In the genomic region with DNA sequence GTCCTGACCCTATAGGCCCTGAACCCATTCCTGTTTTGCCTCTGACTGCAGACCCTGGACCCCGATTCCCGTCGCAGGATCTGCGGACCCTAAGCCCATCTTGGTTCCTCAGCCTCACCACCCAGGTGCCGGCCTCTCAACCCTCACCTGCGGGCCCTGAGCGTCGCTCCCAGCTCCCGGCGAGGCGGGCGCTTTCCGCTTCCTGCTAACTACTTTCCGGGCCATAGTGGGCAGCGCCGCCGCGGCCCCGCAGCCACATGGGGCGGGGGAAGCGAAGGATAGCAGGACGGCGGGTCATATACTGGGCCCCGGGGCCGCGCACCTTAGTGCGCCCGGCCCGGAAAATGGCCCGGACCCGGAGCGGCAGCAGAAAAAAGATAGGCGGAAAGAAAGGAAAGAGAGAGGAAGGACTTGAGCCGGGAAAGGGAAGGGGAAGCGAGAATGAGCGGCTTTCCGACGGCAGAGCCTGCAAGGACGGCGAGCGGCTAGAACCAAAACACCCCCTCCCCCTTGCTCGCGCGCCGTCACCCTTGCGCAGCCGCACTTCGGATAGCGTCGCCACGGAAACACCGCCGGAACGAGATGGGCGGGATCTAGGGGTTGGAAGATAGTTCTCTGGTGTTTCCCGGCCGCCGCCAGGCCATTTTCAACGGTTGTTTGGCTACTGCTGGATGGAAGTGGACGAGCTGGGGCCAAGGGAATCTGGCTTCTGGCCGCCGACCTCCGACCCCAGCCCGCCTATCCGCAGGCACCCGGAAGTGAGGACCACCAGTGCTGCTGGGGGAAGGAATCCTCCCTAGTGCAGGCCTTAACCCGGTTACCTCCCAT, we compare ENCODE assay signal across 1 cellular context.
TF ChIP-seq lines count a peak whose summit lies in the region.

Gene DCAF12 (minus strand): TSS at position 492 of the 828 bp plus-strand sequence. CDS start 267 bp downstream, at position 225.

TF ChIP-seq in HepG2, 621 proteins besides CTCF, POLR2A, EP300 and RAD21 (continued from another document and continues in another):
- TF ChIP-seq MIER2 (CRISPR knock-in tag; IDR thresholded peaks at IDR 0.05) (no peak), GATAD2A (CRISPR knock-in tag; IDR thresholded peaks at IDR 0.05) (no peak; the same call in 1 of the 2 replicates), ZBTB33 (CRISPR knock-in tag; IDR thresholded peaks at IDR 0.05) (no peak), NFATC3 (CRISPR knock-in tag; IDR thresholded peaks at IDR 0.05) (peak; percentile 94; the same call in 1 of the 2 replicates), ZNF614 (CRISPR knock-in tag; IDR thresholded peaks at IDR 0.05; ENCODE audit: borderline replicate concordance) (no peak), ZNF318 (CRISPR knock-in tag; IDR thresholded peaks at IDR 0.05) (0 out of 2 replicates have a peak, but pooled peaks have one; percentile 82), JUN (CRISPR knock-in tag; IDR thresholded peaks at IDR 0.05) (peak; percentile 78; the same call in 1 of the 2 replicates), ZKSCAN1 (IDR thresholded peaks at IDR 0.05; ENCODE audit: low read length) (no peak), ZNF674 (CRISPR knock-in tag; IDR thresholded peaks at IDR 0.05; ENCODE audit: low read depth) (no peak), HMG20B (CRISPR knock-in tag; conservative IDR thresholded peaks at IDR 0.05) (no peak), ZNF274 (CRISPR knock-in tag; IDR thresholded peaks at IDR 0.05) (peak; percentile 73), POLR2G (IDR thresholded peaks at IDR 0.05; ENCODE audit: low read depth, low read length) (peak; percentile 80), NFYB (CRISPR knock-in tag; IDR thresholded peaks at IDR 0.05) (no peak), SRSF4 (IDR thresholded peaks at IDR 0.05; ENCODE audit: low read depth, low read length, poor library complexity, severe bottlenecking) (no peak), ZNF703 (CRISPR knock-in tag; IDR thresholded peaks at IDR 0.05; ENCODE audit: borderline replicate concordance) (no peak; the same call in 1 of the 2 replicates), DPF2 (CRISPR knock-in tag; IDR thresholded peaks at IDR 0.05; ENCODE audit: borderline replicate concordance, low read depth) (no peak; the same call in 1 of the 2 replicates), ETV5 (CRISPR knock-in tag; IDR thresholded peaks at IDR 0.05; ENCODE audit: borderline replicate concordance) (peak; percentile 24; the same call in 1 of the 2 replicates), AGO1 (IDR thresholded peaks at IDR 0.05; ENCODE audit: low read depth, low read length, poor library complexity, severe bottlenecking) (no peak), ZSCAN29 (CRISPR knock-in tag; conservative IDR thresholded peaks at IDR 0.05) (peak; percentile 66; the same call in 1 of the 2 replicates), KDM5B (CRISPR knock-in tag; IDR thresholded peaks at IDR 0.05; ENCODE audit: borderline replicate concordance) (peak; percentile 81; the same call in 1 of the 2 replicates), ZNF441 (CRISPR knock-in tag; IDR thresholded peaks at IDR 0.05; ENCODE audit: borderline replicate concordance) (peak; percentile 50), ZNF766 (CRISPR knock-in tag; IDR thresholded peaks at IDR 0.05; ENCODE audit: borderline replicate concordance) (no peak), FOXO1 (CRISPR knock-in tag; IDR thresholded peaks at IDR 0.05) (0 out of 2 replicates have a peak, but pooled peaks have one; percentile 7), ZBTB44 (CRISPR knock-in tag; IDR thresholded peaks at IDR 0.05) (no peak), GPN1 (CRISPR knock-in tag; IDR thresholded peaks at IDR 0.05; ENCODE audit: borderline replicate concordance) (no peak)
- TF ChIP-seq, protein P1, sequence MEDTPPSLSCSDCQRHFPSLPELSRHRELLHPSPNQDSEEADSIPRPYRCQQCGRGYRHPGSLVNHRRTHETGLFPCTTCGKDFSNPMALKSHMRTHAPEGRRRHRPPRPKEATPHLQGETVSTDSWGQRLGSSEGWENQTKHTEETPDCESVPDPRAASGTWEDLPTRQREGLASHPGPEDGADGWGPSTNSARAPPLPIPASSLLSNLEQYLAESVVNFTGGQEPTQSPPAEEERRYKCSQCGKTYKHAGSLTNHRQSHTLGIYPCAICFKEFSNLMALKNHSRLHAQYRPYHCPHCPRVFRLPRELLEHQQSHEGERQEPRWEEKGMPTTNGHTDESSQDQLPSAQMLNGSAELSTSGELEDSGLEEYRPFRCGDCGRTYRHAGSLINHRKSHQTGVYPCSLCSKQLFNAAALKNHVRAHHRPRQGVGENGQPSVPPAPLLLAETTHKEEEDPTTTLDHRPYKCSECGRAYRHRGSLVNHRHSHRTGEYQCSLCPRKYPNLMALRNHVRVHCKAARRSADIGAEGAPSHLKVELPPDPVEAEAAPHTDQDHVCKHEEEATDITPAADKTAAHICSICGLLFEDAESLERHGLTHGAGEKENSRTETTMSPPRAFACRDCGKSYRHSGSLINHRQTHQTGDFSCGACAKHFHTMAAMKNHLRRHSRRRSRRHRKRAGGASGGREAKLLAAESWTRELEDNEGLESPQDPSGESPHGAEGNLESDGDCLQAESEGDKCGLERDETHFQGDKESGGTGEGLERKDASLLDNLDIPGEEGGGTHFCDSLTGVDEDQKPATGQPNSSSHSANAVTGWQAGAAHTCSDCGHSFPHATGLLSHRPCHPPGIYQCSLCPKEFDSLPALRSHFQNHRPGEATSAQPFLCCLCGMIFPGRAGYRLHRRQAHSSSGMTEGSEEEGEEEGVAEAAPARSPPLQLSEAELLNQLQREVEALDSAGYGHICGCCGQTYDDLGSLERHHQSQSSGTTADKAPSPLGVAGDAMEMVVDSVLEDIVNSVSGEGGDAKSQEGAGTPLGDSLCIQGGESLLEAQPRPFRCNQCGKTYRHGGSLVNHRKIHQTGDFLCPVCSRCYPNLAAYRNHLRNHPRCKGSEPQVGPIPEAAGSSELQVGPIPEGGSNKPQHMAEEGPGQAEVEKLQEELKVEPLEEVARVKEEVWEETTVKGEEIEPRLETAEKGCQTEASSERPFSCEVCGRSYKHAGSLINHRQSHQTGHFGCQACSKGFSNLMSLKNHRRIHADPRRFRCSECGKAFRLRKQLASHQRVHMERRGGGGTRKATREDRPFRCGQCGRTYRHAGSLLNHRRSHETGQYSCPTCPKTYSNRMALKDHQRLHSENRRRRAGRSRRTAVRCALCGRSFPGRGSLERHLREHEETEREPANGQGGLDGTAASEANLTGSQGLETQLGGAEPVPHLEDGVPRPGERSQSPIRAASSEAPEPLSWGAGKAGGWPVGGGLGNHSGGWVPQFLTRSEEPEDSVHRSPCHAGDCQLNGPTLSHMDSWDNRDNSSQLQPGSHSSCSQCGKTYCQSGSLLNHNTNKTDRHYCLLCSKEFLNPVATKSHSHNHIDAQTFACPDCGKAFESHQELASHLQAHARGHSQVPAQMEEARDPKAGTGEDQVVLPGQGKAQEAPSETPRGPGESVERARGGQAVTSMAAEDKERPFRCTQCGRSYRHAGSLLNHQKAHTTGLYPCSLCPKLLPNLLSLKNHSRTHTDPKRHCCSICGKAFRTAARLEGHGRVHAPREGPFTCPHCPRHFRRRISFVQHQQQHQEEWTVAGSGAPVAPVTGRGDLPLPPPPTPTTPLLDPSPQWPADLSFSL (CRISPR knock-in tag; IDR thresholded peaks at IDR 0.05), result no peak
- TF ChIP-seq, protein P2, sequence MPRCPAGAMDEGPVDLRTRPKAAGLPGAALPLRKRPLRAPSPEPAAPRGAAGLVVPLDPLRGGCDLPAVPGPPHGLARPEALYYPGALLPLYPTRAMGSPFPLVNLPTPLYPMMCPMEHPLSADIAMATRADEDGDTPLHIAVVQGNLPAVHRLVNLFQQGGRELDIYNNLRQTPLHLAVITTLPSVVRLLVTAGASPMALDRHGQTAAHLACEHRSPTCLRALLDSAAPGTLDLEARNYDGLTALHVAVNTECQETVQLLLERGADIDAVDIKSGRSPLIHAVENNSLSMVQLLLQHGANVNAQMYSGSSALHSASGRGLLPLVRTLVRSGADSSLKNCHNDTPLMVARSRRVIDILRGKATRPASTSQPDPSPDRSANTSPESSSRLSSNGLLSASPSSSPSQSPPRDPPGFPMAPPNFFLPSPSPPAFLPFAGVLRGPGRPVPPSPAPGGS (CRISPR knock-in tag; IDR thresholded peaks at IDR 0.05), result peak; percentile 55; the same call in 1 of the 2 replicates
- TF ChIP-seq, protein P3, sequence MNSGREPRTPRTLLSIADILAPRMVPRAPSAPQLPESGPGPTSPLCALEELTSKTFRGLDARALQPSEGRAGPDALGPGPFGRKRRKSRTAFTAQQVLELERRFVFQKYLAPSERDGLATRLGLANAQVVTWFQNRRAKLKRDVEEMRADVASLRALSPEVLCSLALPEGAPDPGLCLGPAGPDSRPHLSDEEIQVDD (CRISPR knock-in tag; IDR thresholded peaks at IDR 0.05; ENCODE audit: borderline replicate concordance), result no peak
- TF ChIP-seq, protein P4, sequence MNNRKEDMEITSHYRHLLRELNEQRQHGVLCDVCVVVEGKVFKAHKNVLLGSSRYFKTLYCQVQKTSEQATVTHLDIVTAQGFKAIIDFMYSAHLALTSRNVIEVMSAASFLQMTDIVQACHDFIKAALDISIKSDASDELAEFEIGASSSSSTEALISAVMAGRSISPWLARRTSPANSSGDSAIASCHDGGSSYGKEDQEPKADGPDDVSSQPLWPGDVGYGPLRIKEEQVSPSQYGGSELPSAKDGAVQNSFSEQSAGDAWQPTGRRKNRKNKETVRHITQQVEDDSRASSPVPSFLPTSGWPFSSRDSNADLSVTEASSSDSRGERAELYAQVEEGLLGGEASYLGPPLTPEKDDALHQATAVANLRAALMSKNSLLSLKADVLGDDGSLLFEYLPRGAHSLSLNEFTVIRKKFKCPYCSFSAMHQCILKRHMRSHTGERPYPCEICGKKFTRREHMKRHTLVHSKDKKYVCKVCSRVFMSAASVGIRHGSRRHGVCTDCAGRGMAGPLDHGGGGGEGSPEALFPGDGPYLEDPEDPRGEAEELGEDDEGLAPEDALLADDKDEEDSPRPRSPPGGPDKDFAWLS (CRISPR knock-in tag; IDR thresholded peaks at IDR 0.05; ENCODE audit: borderline replicate concordance), result no peak
